ENCODE assay signal across 8 cellular contexts in the genomic region with DNA sequence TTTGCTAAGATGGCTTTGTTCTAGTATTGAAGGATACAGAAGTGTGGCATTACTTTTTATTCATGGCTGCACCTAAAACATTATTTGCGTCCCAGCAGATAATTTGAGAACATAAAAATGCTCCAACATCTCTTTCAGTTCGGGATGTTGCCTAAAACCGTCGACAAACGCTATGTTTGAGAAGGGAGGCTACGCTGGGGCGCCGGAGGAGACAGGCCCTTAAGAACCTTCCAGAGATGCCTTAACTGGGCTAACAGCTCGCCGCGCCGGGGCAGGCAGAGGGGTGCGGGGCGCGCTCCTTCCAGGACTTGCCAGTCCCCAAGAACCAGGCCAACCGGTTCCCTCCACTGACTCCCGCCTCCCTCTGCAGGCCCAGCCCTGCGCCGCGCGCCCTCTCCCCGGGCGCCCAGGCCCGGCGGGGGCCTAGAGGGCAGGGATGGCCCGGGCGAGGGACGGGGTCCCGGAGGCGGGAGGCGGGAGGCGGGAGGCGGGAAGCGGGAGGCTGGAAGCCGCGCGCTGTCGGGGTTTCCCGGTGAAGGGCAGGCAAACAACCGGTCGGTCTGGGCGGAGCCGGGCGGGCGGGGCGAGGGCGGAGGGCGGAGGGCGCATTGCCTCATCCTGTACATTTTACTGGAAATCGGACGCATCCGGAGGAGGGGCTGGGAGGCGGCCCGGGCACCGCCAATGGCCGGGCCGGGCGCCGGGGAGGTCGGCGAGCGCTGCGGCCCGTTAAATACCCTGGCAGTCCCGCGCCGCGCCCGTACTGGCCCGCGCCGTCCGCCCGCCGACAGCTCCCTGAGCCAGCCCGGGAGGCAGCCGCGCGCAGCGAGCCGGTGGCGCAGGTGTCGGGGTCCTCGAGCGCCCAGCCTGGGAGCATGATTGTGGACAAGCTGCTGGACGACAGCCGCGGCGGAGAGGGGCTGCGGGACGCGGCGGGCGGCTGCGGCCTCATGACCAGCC. TPM values are rescaled to one million over a fixed set of nuclear protein-coding genes. Genes with fewer than 3 reads are reported as not detected.
DNase-seq lines count a peak whose midpoint lies in the region; ATAC-seq and TF ChIP-seq lines count a peak whose summit lies in the region.

A gene with protein sequence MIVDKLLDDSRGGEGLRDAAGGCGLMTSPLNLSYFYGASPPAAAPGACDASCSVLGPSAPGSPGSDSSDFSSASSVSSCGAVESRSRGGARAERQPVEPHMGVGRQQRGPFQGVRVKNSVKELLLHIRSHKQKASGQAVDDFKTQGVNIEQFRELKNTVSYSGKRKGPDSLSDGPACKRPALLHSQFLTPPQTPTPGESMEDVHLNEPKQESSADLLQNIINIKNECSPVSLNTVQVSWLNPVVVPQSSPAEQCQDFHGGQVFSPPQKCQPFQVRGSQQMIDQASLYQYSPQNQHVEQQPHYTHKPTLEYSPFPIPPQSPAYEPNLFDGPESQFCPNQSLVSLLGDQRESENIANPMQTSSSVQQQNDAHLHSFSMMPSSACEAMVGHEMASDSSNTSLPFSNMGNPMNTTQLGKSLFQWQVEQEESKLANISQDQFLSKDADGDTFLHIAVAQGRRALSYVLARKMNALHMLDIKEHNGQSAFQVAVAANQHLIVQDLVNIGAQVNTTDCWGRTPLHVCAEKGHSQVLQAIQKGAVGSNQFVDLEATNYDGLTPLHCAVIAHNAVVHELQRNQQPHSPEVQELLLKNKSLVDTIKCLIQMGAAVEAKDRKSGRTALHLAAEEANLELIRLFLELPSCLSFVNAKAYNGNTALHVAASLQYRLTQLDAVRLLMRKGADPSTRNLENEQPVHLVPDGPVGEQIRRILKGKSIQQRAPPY (plus strand): TSS at position 761 of the 960 bp plus-strand sequence. CDS start 115 bp downstream, at position 876.

- H3K27me3 ChIP-seq in ascending aorta = no peaks in the 10 kb centered on the region
- H3K27me3 ChIP-seq in rectal smooth muscle tissue (ENCODE audit: control insufficient read depth, insufficient read depth, low read length) = no peaks in the 10 kb centered on the region
- H3K27me3 ChIP-seq in vagina = no peaks in the 10 kb centered on the region

- intact Hi-C loops in ascending aorta (cut with DNase I) (loop anchor here (1.0 to 5.0 kb wide), 4 partner anchors 20 to 172 kb away; partner anchors contain the start of genes CEP97 and ZBTB11), vagina (cut with DNase I) (loop anchor here (2.0 kb wide), 1 partner anchor 22 kb away; no protein-coding TSS in a partner anchor)

- TF ChIP-seq CTCF in ascending aorta (IDR thresholded peaks at IDR 0.05) = peak in 1 of 3 experiments; percentile 20
- no peak for TF ChIP-seq CTCF in vagina (IDR thresholded peaks at IDR 0.05)

- peak within 1 kb of the TSS; percentile 97 for H3K27ac Mint-ChIP-seq in T-helper 2 cell treated with Interferon-gamma antibody and Interleukin-4, amounts not matched to agents 5 μg/mL and 100 μg/mL, for 36 hours

- peaks cover 38% of the 10 kb centered on the region for H3K36me3 Mint-ChIP-seq in T-helper 2 cell treated with Interferon-gamma antibody and Interleukin-4, amounts not matched to agents 5 μg/mL and 100 μg/mL, for 36 hours (ENCODE audit: low read depth)

- no peaks in the 10 kb centered on the region for H3K9me3 ChIP-seq in ascending aorta
- H3K9me3 ChIP-seq in vagina = no peaks in the 10 kb centered on the region

- peak within 1 kb of the TSS; percentile 89 for H3K4me3 Mint-ChIP-seq in T-helper 2 cell treated with Interferon-gamma antibody and Interleukin-4, amounts not matched to agents 5 μg/mL and 100 μg/mL, for 36 hours

- peaks cover 0 to 25% of the 10 kb centered on the region in 2 donors for H3K4me1 ChIP-seq in ascending aorta
- H3K4me1 ChIP-seq in rectal smooth muscle tissue (ENCODE audit: control insufficient read depth, insufficient read depth, low read length) = peaks cover 17% of the 10 kb centered on the region
- H3K4me1 ChIP-seq in vagina = peaks cover 25% of the 10 kb centered on the region

- H3K36me3 ChIP-seq in ascending aorta (peaks cover 24 to 36% of the 10 kb centered on the region in 2 donors), rectal smooth muscle tissue (ENCODE audit: control insufficient read depth, insufficient read depth, low read length) (peaks cover 14% of the 10 kb centered on the region), vagina (peaks cover 0 to 20% of the 10 kb centered on the region in 2 donors)

- peak within 1 kb of the TSS; percentile 90 to 93 for H3K4me3 ChIP-seq in ascending aorta
- H3K4me3 ChIP-seq in rectal smooth muscle tissue (ENCODE audit: low read length) = peak within 1 kb of the TSS; percentile 77
- H3K4me3 ChIP-seq in vagina = peak within 1 kb of the TSS; percentile 65 to 91

- peak; percentile 89 for DNase-seq in NCI-H2029 (lab: John Stamatoyannopoulos, UW)
- peak; percentile 94 for DNase-seq in T-helper 2 cell treated with Interferon-gamma antibody and Interleukin-4, amounts not matched to agents 5 μg/mL and 100 μg/mL, for 36 hours (ENCODE audit: low spot score)
- DNase-seq in ascending aorta (ENCODE audit: low spot score in 2 of 2) = peak; percentile 87 to 98
- peak; percentile 95 for DNase-seq in hepatic stellate cell (ENCODE audit: low spot score)
- peak in 1 of 2 donors; percentile 98 for DNase-seq in vagina (ENCODE audit: extremely low spot score in 2 of 2)

- peak; percentile 100 for TF ChIP-seq POLR2A in GM15510 (IDR thresholded peaks at IDR 0.05; ENCODE audit: borderline replicate concordance, extremely low read depth, insufficient read length)
- TF ChIP-seq POLR2A in vagina (IDR thresholded peaks at IDR 0.05) = peak; percentile 33 to 96

- peak within 1 kb of the TSS; percentile 91 for H3K9ac ChIP-seq in rectal smooth muscle tissue (ENCODE audit: low read length)

- ATAC-seq in HG02870 (IDR thresholded peaks at IDR 0.05; ENCODE audit: unreplicated experiment) = peak; percentile 65

- H3K27ac ChIP-seq in ascending aorta (peak within 1 kb of the TSS; percentile 98 to 99), rectal smooth muscle tissue (ENCODE audit: low read depth, low read length) (peak within 1 kb of the TSS; percentile 98), vagina (peak within 1 kb of the TSS; percentile 99)

- no peaks in the 10 kb centered on the region for H3K9me3 Mint-ChIP-seq in T-helper 2 cell treated with Interferon-gamma antibody and Interleukin-4, amounts not matched to agents 5 μg/mL and 100 μg/mL, for 36 hours

- no peaks in the 10 kb centered on the region for H3K27me3 Mint-ChIP-seq in T-helper 2 cell treated with Interferon-gamma antibody and Interleukin-4, amounts not matched to agents 5 μg/mL and 100 μg/mL, for 36 hours (ENCODE audit: low read depth)

- H3K4me1 Mint-ChIP-seq in T-helper 2 cell treated with Interferon-gamma antibody and Interleukin-4, amounts not matched to agents 5 μg/mL and 100 μg/mL, for 36 hours (ENCODE audit: low read depth) = peaks cover 40% of the 10 kb centered on the region

RNA-seq across cellular contexts. Expression of the gene that starts here (rescaled TPM):
- total RNA-seq in ascending aorta = 349 TPM
- 136 TPM for total RNA-seq in vagina
